Comparison of ENCODE assay signal across 8 cellular contexts in the genomic region with DNA sequence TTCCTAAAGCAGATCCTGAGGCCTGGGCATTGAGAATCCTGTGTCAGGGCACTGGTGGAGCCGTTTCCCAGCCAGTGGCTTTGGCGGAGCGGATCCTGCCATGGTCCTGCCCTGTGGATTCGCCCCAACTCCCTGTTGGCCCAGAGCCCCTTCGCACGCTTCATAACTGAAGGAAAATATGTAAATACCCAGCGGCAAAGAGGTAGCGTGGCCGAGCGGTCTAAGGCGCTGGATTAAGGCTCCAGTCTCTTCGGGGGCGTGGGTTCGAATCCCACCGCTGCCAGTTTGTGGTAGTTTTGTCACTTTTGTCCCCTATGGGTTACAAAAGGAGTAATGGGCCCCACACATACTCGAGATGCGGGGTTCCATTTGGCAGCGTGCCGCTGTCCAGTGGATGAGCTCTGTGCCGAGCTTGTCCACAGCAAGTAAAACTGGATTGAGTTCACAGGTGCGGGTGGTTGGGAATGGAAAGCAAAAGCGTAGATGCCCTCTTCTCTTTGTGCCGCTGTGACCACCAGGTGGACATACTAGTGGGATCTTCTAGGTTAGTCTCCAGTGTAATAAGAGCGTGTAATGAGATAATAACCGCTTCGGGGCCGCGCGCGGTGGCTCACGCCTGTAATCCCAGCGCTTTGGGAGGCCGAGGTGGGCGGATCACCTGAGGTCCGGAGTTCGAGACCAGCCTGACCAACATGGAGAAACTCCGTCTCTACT. TPM values are rescaled to one million over a fixed set of nuclear protein-coding genes. Genes with fewer than 3 reads are reported as not detected.
DNase-seq lines count a peak whose midpoint lies in the region; ATAC-seq and TF ChIP-seq lines count a peak whose summit lies in the region.

No MANE protein-coding gene starts in this region.

- H3K9me3 Mint-ChIP-seq in activated naive CD4-positive, alpha-beta T cell treated with anti-CD3 and anti-CD28 coated beads for 36 hours = no peaks in the 10 kb centered on the region

- H3K4me3 Mint-ChIP-seq in activated naive CD4-positive, alpha-beta T cell treated with anti-CD3 and anti-CD28 coated beads for 36 hours = peak overlapping the region; percentile 85

- H3K36me3 Mint-ChIP-seq in activated naive CD4-positive, alpha-beta T cell treated with anti-CD3 and anti-CD28 coated beads for 36 hours (ENCODE audit: low read depth) = peaks cover 10% of the 10 kb centered on the region

- no peak for DNase-seq in AG09309 (ENCODE audit: low read depth)
- DNase-seq in HuH-7.5 (ENCODE audit: low spot score) = peak; percentile 69
- peak; percentile 84 for DNase-seq in activated naive CD4-positive, alpha-beta T cell treated with anti-CD3 and anti-CD28 coated beads for 36 hours
- DNase-seq in left cardiac atrium = peak; percentile 82
- DNase-seq in cortex of kidney (lab: John Stamatoyannopoulos, UW) = no peak
- DNase-seq in amniotic stem cell (lab: John Stamatoyannopoulos, UW) = no peak

- peaks cover 33% of the 10 kb centered on the region for H3K4me1 Mint-ChIP-seq in activated naive CD4-positive, alpha-beta T cell treated with anti-CD3 and anti-CD28 coated beads for 36 hours (ENCODE audit: low read depth)

- peaks cover 10% of the 10 kb centered on the region for H3K27me3 Mint-ChIP-seq in activated naive CD4-positive, alpha-beta T cell treated with anti-CD3 and anti-CD28 coated beads for 36 hours (ENCODE audit: low read depth)

- intact Hi-C loops in activated naive CD4-positive, alpha-beta T cell treated with anti-CD3 and anti-CD28 coated beads for 36 hours (cut with micrococcal nuclease) = loop anchor here (1.0 to 10.0 kb wide), 2 partner anchors 27 to 1563 kb away; partner anchors contain the start of gene HNRNPH1
- intact Hi-C loops in left cardiac atrium (cut with DNase I) = loop anchor here in 1 of 2 donors (5.0 kb wide), 1 partner anchor 75 kb away; the partner anchor contains the start of gene TRIM52

- ATAC-seq in left cardiac atrium = peak; percentile 6 to 10
- ATAC-seq in GM21786 (IDR thresholded peaks at IDR 0.05; ENCODE audit: unreplicated experiment) = no peak

- peak; percentile 19 for TF ChIP-seq CTCF in AG09309 (IDR thresholded peaks at IDR 0.05; ENCODE audit: control insufficient read depth, insufficient read depth, low read depth, low read length, missing control alignments)

- no peaks in the 10 kb centered on the region for H3K27me3 ChIP-seq in rectal smooth muscle tissue (ENCODE audit: control insufficient read depth, insufficient read depth, low read length)

- H3K36me3 ChIP-seq in rectal smooth muscle tissue (ENCODE audit: control insufficient read depth, insufficient read depth, low read length) = no peaks in the 10 kb centered on the region

- CTCF ChIA-PET in activated naive CD4-positive, alpha-beta T cell treated with anti-CD3 and anti-CD28 coated beads for 36 hours (lab: Charles Lee) = interaction anchor here (1.5 to 2.6 kb wide), 2 partner anchors 15 to 17 kb away, joined by 4 to 12 read pairs; no protein-coding TSS in a partner anchor

- peaks cover 4% of the 10 kb centered on the region for H3K4me1 ChIP-seq in rectal smooth muscle tissue (ENCODE audit: control insufficient read depth, insufficient read depth, low read length)

- H3K9ac ChIP-seq in rectal smooth muscle tissue (ENCODE audit: low read length) = no peak overlapping the region

- peak overlapping the region; percentile 0; the same call in 1 of the 2 replicates for H3K4me3 ChIP-seq in AG09309 (ENCODE audit: control insufficient read depth, low read depth, low read length)
- H3K4me3 ChIP-seq in rectal smooth muscle tissue (ENCODE audit: low read length) = peak overlapping the region; percentile 49

- no peak overlapping the region for H3K27ac ChIP-seq in rectal smooth muscle tissue (ENCODE audit: low read depth, low read length)

- H3K27ac Mint-ChIP-seq in activated naive CD4-positive, alpha-beta T cell treated with anti-CD3 and anti-CD28 coated beads for 36 hours = peak overlapping the region; percentile 94

RNA-seq across cellular contexts. Expression of gene TRIM7, which starts 17.3 kb away (rescaled TPM):
- total RNA-seq in activated naive CD4-positive, alpha-beta T cell treated with anti-CD3 and anti-CD28 coated beads for 36 hours = 1 to 10 TPM; 1.6 to 1.8 TPM
- 1 to 10 TPM; 5.9 to 9.0 TPM for total RNA-seq in left cardiac atrium

RNA-seq across cellular contexts. Expression of gene TRIM41, which starts 35.4 kb away (rescaled TPM):
- total RNA-seq in activated naive CD4-positive, alpha-beta T cell treated with anti-CD3 and anti-CD28 coated beads for 36 hours = 10 to 100 TPM; 36.5 to 37.3 TPM
- 10 to 100 TPM; 17.1 to 19.1 TPM for total RNA-seq in left cardiac atrium

RNA-seq across cellular contexts. Expression of gene OR2V2, which starts 40.3 kb away (rescaled TPM):
- total RNA-seq in activated naive CD4-positive, alpha-beta T cell treated with anti-CD3 and anti-CD28 coated beads for 36 hours = not detected
- total RNA-seq in left cardiac atrium = not detected

RNA-seq across cellular contexts. Expression of gene RACK1, which starts 56.0 kb away (rescaled TPM):
- 1,000 to 10,000 TPM; 3,176 to 3,362 TPM for total RNA-seq in activated naive CD4-positive, alpha-beta T cell treated with anti-CD3 and anti-CD28 coated beads for 36 hours
- 100 to 1,000 TPM; 713 to 792 TPM for total RNA-seq in left cardiac atrium

RNA-seq across cellular contexts. Expression of gene OR2V1, which starts 56.7 kb away (rescaled TPM):
- not detected for total RNA-seq in activated naive CD4-positive, alpha-beta T cell treated with anti-CD3 and anti-CD28 coated beads for 36 hours
- not detected for total RNA-seq in left cardiac atrium

Comparison
In these comparisons a context has a peak if more than half of its experiments do, and no peak if none do; other contexts are left out.
1. DNase-seq: peak in HuH-7.5 (single experiment), activated naive CD4-positive, alpha-beta T cell treated with anti-CD3 and anti-CD28 coated beads for 36 hours (single experiment) and left cardiac atrium (single experiment); none in AG09309 (single experiment), cortex of kidney (single experiment) and amniotic stem cell (single experiment).